In the genomic region with DNA sequence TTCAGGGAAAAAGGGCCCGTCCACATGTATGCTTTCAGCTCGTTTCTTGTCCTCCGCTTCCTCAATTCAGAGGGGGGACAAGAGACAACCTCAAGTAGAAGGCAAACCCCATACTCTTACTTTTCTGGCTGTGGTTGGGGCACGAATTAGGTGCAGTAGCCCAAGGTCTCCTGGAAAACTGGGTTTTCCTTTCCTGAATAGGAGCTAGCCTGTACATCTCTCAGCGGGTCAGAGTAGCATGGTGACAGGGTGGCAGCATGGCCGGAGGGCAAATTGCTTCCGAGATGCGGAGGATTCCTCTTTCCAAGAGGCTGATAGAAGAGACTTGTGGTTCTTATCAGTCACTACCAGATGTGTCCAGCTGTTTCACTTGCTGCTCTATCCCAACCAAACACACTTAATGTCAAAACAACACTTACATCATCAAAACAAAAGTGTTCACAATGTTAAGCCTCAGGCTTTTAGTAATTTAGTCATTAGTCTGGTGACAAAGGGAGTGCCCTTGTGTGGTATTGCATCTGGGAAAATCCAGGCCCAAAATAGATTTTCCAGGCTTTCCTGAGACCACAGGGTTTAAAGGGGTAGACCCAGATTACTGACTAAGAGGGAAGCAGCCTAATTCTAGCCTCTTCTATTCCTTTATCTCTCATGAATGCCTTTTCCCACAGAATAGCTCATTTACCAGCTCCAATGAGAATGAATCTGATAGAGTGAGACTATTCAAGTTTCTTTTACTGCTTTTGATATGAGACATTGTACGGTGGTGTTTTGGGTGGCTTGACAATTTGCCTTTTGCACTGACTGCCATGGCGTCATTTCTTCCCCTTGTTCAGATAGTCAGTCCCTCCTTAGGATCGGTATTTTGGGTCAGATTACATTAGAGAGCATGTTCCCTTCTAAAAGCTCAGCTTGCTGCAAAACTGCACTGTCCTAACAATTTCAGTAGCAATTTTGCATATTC, we compare ENCODE assay signal across 12 cellular contexts.
DNase-seq lines count a peak whose midpoint lies in the region; ATAC-seq and TF ChIP-seq lines count a peak whose summit lies in the region.
"Had no signal": no experiment of that assay in that cellular context is flagged by ENCODE, and none has a peak within 500 bp of the region (broad histone marks: within the 10 kb centered on the region; RNA-seq: fewer than 3 reads in every experiment).

No MANE protein-coding gene starts in this region.

- ATAC-seq in Right ventricle myocardium inferior (peak; percentile 85), lower lobe of right lung (peak; percentile 68 to 71), aorta (ENCODE audit: low FRiP score) (peak; percentile 49)

- H3K36me3 ChIP-seq in lower lobe of right lung (no peaks in the 10 kb centered on the region), aorta (ENCODE audit: control insufficient read depth in 1 of 2, insufficient read depth in 2 of 2, low read length in 1 of 2) (peaks cover 0 to 1% of the 10 kb centered on the region in 2 donors)

- H3K4me3 ChIP-seq in epithelial cell of proximal tubule (ENCODE audit: low read depth, low read length) = no peak overlapping the region
- H3K4me3 ChIP-seq in lower lobe of right lung = no peak overlapping the region
- H3K4me3 ChIP-seq in aorta (ENCODE audit: low read length in 2 of 2) = peak overlapping the region in 1 of 2 donors; percentile 20
- H3K4me3 ChIP-seq: dorsolateral prefrontal cortex had no signal

- DNase-seq in Right ventricle myocardium inferior (ENCODE audit: missing footprints) (no peak), cardiac septum (ENCODE audit: low spot score) (no peak), epithelial cell of proximal tubule (ENCODE audit: low read depth) (peak; percentile 13), lower lobe of right lung (no peak), aorta (no peak), UCSD-AML1 (lab: John Stamatoyannopoulos, UW; ENCODE audit: unreplicated experiment) (no peak), NCI-H2196 treated with DMSO at 0.1 percent for 48 hours (lab: John Stamatoyannopoulos, UW; ENCODE audit: unreplicated experiment) (no peak)
- no peak for DNase-seq in stimulated activated CD4-positive, alpha-beta T cell treated with anti-CD3 and anti-CD28 coated beads, Interleukin-12 subunit alpha, Interleukin-12 subunit beta, amount 100 ng/mL, for 4 hours
- DNase-seq: activated CD4-positive, alpha-beta T cell treated with anti-CD3 and anti-CD28 coated beads for 1 hour; dorsolateral prefrontal cortex; posterior cingulate gyrus; SHP77 had no signal

- intact Hi-C loops in Right ventricle myocardium inferior (cut with DNase I) (no loop called here), cardiac septum (cut with DNase I) (no loop called here), lower lobe of right lung (cut with DNase I) (no loop called here), aorta (cut with DNase I) (loop anchor here in 1 of 2 donors (5.0 kb wide), 1 partner anchor 36 kb away; no protein-coding TSS in a partner anchor)

- H3K9me3 ChIP-seq in lower lobe of right lung (no peaks in the 10 kb centered on the region), aorta (ENCODE audit: control insufficient read depth, low read length) (no peaks in the 10 kb centered on the region)

- 37 to 43% methylated on average over 11 of the region's 11 CpGs for WGBS in aorta, 2 donors

- H3K27ac ChIP-seq in lower lobe of right lung = no peak overlapping the region
- H3K27ac ChIP-seq in aorta (ENCODE audit: low read depth in 1 of 2, low read length in 2 of 2) = peak overlapping the region; percentile 37 to 85
- H3K27ac ChIP-seq: dorsolateral prefrontal cortex had no signal

- peaks cover 4% of the 10 kb centered on the region for H3K4me1 ChIP-seq in lower lobe of right lung
- H3K4me1 ChIP-seq in aorta (ENCODE audit: control insufficient read depth in 1 of 2, insufficient read depth in 2 of 2, low read length in 2 of 2) = peaks cover 10 to 20% of the 10 kb centered on the region in 2 donors

- TF ChIP-seq CTCF in epithelial cell of proximal tubule (conservative IDR thresholded peaks at IDR 0.05; ENCODE audit: low read depth, low read length) = no peak
- TF ChIP-seq CTCF in lower lobe of right lung (IDR thresholded peaks at IDR 0.05) = no peak

- no peaks in the 10 kb centered on the region for H3K27me3 ChIP-seq in lower lobe of right lung (ENCODE audit: low read depth)
- H3K27me3 ChIP-seq in aorta (ENCODE audit: control insufficient read depth in 1 of 2, insufficient read depth in 2 of 2, low read length in 1 of 2) = no peaks in the 10 kb centered on the region
